In genomic region chr16:85136213-85136704, GRCh38 we compare ENCODE assay signal across 11 cellular contexts. TPM values are rescaled to one million over a fixed set of nuclear protein-coding genes. Genes with fewer than 3 reads are reported as not detected.
A peak's percentile ranks its signal among the peaks of the same experiment; 100 is the strongest.
DNase-seq lines count a peak whose midpoint lies in the region; ATAC-seq, FAIRE-seq and TF ChIP-seq lines count a peak whose summit lies in the region.
"Had no signal": no experiment of that assay in that cellular context is flagged by ENCODE, and none has a peak within 500 bp of the region (broad histone marks: within the 10 kb centered on the region; RNA-seq: fewer than 3 reads in every experiment).

No MANE protein-coding gene starts in this region.

- no peak overlapping the region for H3K9ac ChIP-seq in MM.1S (ENCODE audit: low read length)

- FAIRE-seq in GM12891 (lab: Jason Lieb, UNC), result peak; percentile 52

- H3K36me3 ChIP-seq in heart left ventricle (no peaks in the 10 kb centered on the region), gastrocnemius medialis (no peaks in the 10 kb centered on the region), MM.1S (replicated peaks; ENCODE audit: insufficient read depth, low read length) (no peaks in the 10 kb centered on the region)

- CTCF ChIA-PET in RWPE1 (lab: Yijun Ruan, JAX), result no interaction called here

- POLR2A ChIA-PET in RWPE1 (lab: Yijun Ruan, JAX; ENCODE audit: low non-redundant PET), result no interaction called here

- in situ Hi-C loops in gastrocnemius medialis (cut with MboI; ENCODE audit: low sequenced_read_pairs in 4 of 4), result no loop called here

- H3K27ac ChIP-seq in RWPE1 (peak overlapping the region; percentile 75), heart left ventricle (peak overlapping the region; percentile 15 to 92 (median 76)), gastrocnemius medialis (peak overlapping the region; percentile 64 to 79 (median 74)), MM.1S (ENCODE audit: low read length) (no peak overlapping the region)

- no peaks in the 10 kb centered on the region for H3K9me2 ChIP-seq in MM.1S (replicated peaks; ENCODE audit: insufficient read depth, low read length)

- no peaks in the 10 kb centered on the region for H3K36me3 Mint-ChIP-seq in activated naive CD8-positive, alpha-beta T cell treated with anti-CD3 and anti-CD28 coated beads for 36 hours

- H3K27me3 Mint-ChIP-seq in activated naive CD8-positive, alpha-beta T cell treated with anti-CD3 and anti-CD28 coated beads for 36 hours, result peaks cover 36% of the 10 kb centered on the region

- H3K79me2 ChIP-seq in MM.1S (ENCODE audit: low read length), result no peaks in the 10 kb centered on the region

- TF ChIP-seq CTCF in RWPE1 (conservative IDR thresholded peaks at IDR 0.05; ENCODE audit: low read depth), result no peak
- TF ChIP-seq CTCF in heart left ventricle (IDR thresholded peaks at IDR 0.05), result no peak
- TF ChIP-seq CTCF in gastrocnemius medialis (IDR thresholded peaks at IDR 0.05 in 4 of 5, conservative IDR thresholded peaks at IDR 0.05 in 1 of 5), result no peak
- no peak for TF ChIP-seq CTCF in MM.1S (IDR thresholded peaks at IDR 0.05; ENCODE audit: low read length)

- no peak for TF ChIP-seq POLR2A in GM12891 (IDR thresholded peaks at IDR 0.05; ENCODE audit: low read depth, low read length)
- no peak for TF ChIP-seq POLR2A in heart left ventricle (IDR thresholded peaks at IDR 0.05)
- peak in 1 of 2 donors; percentile 6 for TF ChIP-seq POLR2A in gastrocnemius medialis (IDR thresholded peaks at IDR 0.05)

- intact Hi-C loops in heart left ventricle (cut with DNase I), result loop anchor here in 1 of 10 donors (10.0 kb wide), 1 partner anchor 479 kb away; the partner anchor contains the start of gene GSE1
- intact Hi-C loops in gastrocnemius medialis (cut with DNase I; ENCODE audit: low total_unique reads), result no loop called here

- H3K4me1 Mint-ChIP-seq in activated naive CD8-positive, alpha-beta T cell treated with anti-CD3 and anti-CD28 coated beads for 36 hours, result peaks cover 2% of the 10 kb centered on the region

- WGBS in heart left ventricle, 4 donors, result 43 to 64% (median 48%) methylated on average over 6 to 12 of the region's 12 CpGs

- no peaks in the 10 kb centered on the region for H3K9me3 Mint-ChIP-seq in activated naive CD8-positive, alpha-beta T cell treated with anti-CD3 and anti-CD28 coated beads for 36 hours
- H3K9me3 Mint-ChIP-seq: T-helper 2 cell treated with Interferon-gamma antibody and Interleukin-4, amounts not matched to agents 5 μg/mL and 100 μg/mL, for 36 hours had no signal

- peak overlapping the region in 3 of 12 donors; percentile 42 to 52 (median 47) for H3K4me3 ChIP-seq in heart left ventricle
- peak overlapping the region in 2 of 4 donors; percentile 11 to 36 for H3K4me3 ChIP-seq in gastrocnemius medialis
- H3K4me3 ChIP-seq in MM.1S (ENCODE audit: low read length), result no peak overlapping the region

- no peak overlapping the region for H3K27ac Mint-ChIP-seq in activated naive CD8-positive, alpha-beta T cell treated with anti-CD3 and anti-CD28 coated beads for 36 hours
- H3K27ac Mint-ChIP-seq: IgD-negative memory B cell; T-helper 2 cell treated with Interferon-gamma antibody and Interleukin-4, amounts not matched to agents 5 μg/mL and 100 μg/mL, for 36 hours had no signal

- H3K9me3 ChIP-seq in heart left ventricle (no peaks in the 10 kb centered on the region), gastrocnemius medialis (no peaks in the 10 kb centered on the region), MM.1S (replicated peaks; ENCODE audit: insufficient read depth, low read length) (no peaks in the 10 kb centered on the region)

- H2AFZ ChIP-seq in MM.1S (ENCODE audit: low read length), result no peak overlapping the region

- H3K4me1 ChIP-seq in heart left ventricle (peaks cover 3 to 48% (median 38%) of the 10 kb centered on the region in 12 donors), gastrocnemius medialis (peaks cover 25 to 30% of the 10 kb centered on the region in 2 donors), MM.1S (ENCODE audit: low read length) (no peaks in the 10 kb centered on the region)

- no peaks in the 10 kb centered on the region for H4K20me1 ChIP-seq in MM.1S (ENCODE audit: insufficient read depth, low read length)

- no peak overlapping the region for H3K4me3 Mint-ChIP-seq in activated naive CD8-positive, alpha-beta T cell treated with anti-CD3 and anti-CD28 coated beads for 36 hours
- H3K4me3 Mint-ChIP-seq: T-helper 2 cell treated with Interferon-gamma antibody and Interleukin-4, amounts not matched to agents 5 μg/mL and 100 μg/mL, for 36 hours had no signal

- H3F3A ChIP-seq in MM.1S (ENCODE audit: insufficient read depth, low read length), result no peaks in the 10 kb centered on the region

- no peaks in the 10 kb centered on the region for H3K27me3 ChIP-seq in heart left ventricle
- no peaks in the 10 kb centered on the region for H3K27me3 ChIP-seq in gastrocnemius medialis
- H3K27me3 ChIP-seq in MM.1S (replicated peaks; ENCODE audit: insufficient read depth, low read length), result peaks cover 14% of the 10 kb centered on the region

- DNase-seq in GM12891 (ENCODE audit: insufficient read length, low spot score) (no peak), RWPE1 (ENCODE audit: low spot score) (no peak), heart left ventricle (peak in 4 of 5 donors; percentile 46 to 72 (median 59)), gastrocnemius medialis (peak in 1 of 2 donors; percentile 47), NCI-H1417 treated with DMSO at 0.1 percent for 48 hours (lab: John Stamatoyannopoulos, UW) (no peak), NCI-H146 treated with DMSO at 0.1 percent for 48 hours (lab: John Stamatoyannopoulos, UW; ENCODE audit: unreplicated experiment) (no peak), MM.1S (no peak)
- no peak for DNase-seq in activated naive CD8-positive, alpha-beta T cell treated with anti-CD3 and anti-CD28 coated beads for 36 hours

- ATAC-seq in heart left ventricle (peak in 3 of 4 donors; percentile 5 to 20 (median 12)), gastrocnemius medialis (peak; percentile 5 to 9)

- H3K4me2 ChIP-seq in MM.1S (ENCODE audit: low read depth, low read length), result no peak overlapping the region

TF ChIP-seq in GM12891, 5 proteins besides CTCF, POLR2A, EP300 and RAD21:
- TF ChIP-seq PAX5 (IDR thresholded peaks at IDR 0.05; ENCODE audit: insufficient read depth, low read length, severe bottlenecking) (no peak), TAF1 (IDR thresholded peaks at IDR 0.05; ENCODE audit: low read depth, low read length) (no peak), POU2F2 (IDR thresholded peaks at IDR 0.05; ENCODE audit: low read depth, low read length) (no peak), SPI1 (IDR thresholded peaks at IDR 0.05; ENCODE audit: low read depth, low read length) (peak; percentile 37; the same call in 1 of the 2 replicates), POLR2AphosphoS5 (IDR thresholded peaks at IDR 0.05; ENCODE audit: low read depth, low read length) (no peak)

RNA-seq across cellular contexts. Expression of gene CIBAR2, which starts 24.0 kb away (rescaled TPM):
- polyA plus RNA-seq in GM12891 (2012; ENCODE audit: low read depth, missing spikeins), result 0.21 TPM
- not detected for total RNA-seq in heart left ventricle
- polyA plus RNA-seq in heart left ventricle, result not detected
- not detected for total RNA-seq in gastrocnemius medialis
- not detected for total RNA-seq in activated naive CD8-positive, alpha-beta T cell treated with anti-CD3 and anti-CD28 coated beads for 36 hours
- polyA plus RNA-seq: adipose tissue, IgD-negative memory B cell had no signal

Comparison
In these comparisons a context has a peak if more than half of its experiments do, and no peak if none do; other contexts are left out.
1. DNase-seq: peak in heart left ventricle (4 of 5); none in GM12891 (single experiment), RWPE1 (single experiment), activated naive CD8-positive, alpha-beta T cell treated with anti-CD3 and anti-CD28 coated beads for 36 hours (single experiment), NCI-H1417 treated with DMSO at 0.1 percent for 48 hours (single experiment), NCI-H146 treated with DMSO at 0.1 percent for 48 hours (single experiment) and MM.1S (single experiment).